In genomic region chr2:53964987-53965687, GRCh38 we compare ENCODE assay signal across 17 cellular contexts. TPM values are rescaled to one million over a fixed set of nuclear protein-coding genes. Genes with fewer than 3 reads are reported as not detected.
DNase-seq lines count a peak whose midpoint lies in the region; ATAC-seq, FAIRE-seq and TF ChIP-seq lines count a peak whose summit lies in the region.
"Had no signal": no experiment of that assay in that cellular context is flagged by ENCODE, and none has a peak within 500 bp of the region (broad histone marks: within the 10 kb centered on the region; RNA-seq: fewer than 3 reads in every experiment).

No MANE protein-coding gene starts in this region.

- H3K9me3 ChIP-seq in CD8-positive, alpha-beta memory T cell (ENCODE audit: low read length): no peaks in the 10 kb centered on the region
- no peaks in the 10 kb centered on the region for H3K9me3 ChIP-seq in GM12878 (replicated peaks; ENCODE audit: control insufficient read depth, insufficient read depth, low read length)
- H3K9me3 ChIP-seq: BE2C, heart left ventricle, SK-N-SH, suprapubic skin had no signal

- no peak for DNase-seq in CD8-positive, alpha-beta memory T cell
- DNase-seq in GM12878 (ENCODE audit: low read depth, low spot score): no peak
- DNase-seq in mesendoderm: peak; percentile 53
- DNase-seq in NK-92 treated with Interleukin-12 subunit alpha and Interleukin-12 subunit beta, amount 100 ng/mL, for 24 hours (lab: John Stamatoyannopoulos, UW): no peak
- no peak for DNase-seq in NCI-H1930 (lab: John Stamatoyannopoulos, UW)
- no peak for DNase-seq in foreskin melanocyte
- DNase-seq: activated gamma-delta T cell treated with Interleukin-2 at 50 U/mL for 16 hours, BE2C, GF-D8, heart left ventricle, NCI-H1417, SK-N-SH had no signal

- H3K36me3 ChIP-seq in CD8-positive, alpha-beta memory T cell (ENCODE audit: insufficient read depth, low read length): no peaks in the 10 kb centered on the region
- no peaks in the 10 kb centered on the region for H3K36me3 ChIP-seq in GM12878 (ENCODE audit: control insufficient read depth in 2 of 2, insufficient read depth in 2 of 2, low read length in 1 of 2)
- H3K36me3 ChIP-seq in mesendoderm (ENCODE audit: control insufficient read depth, insufficient read depth, low read length): no peaks in the 10 kb centered on the region
- H3K36me3 ChIP-seq: BE2C, heart left ventricle, suprapubic skin had no signal

- no peaks in the 10 kb centered on the region for H3K27me3 Mint-ChIP-seq in CD8-positive, alpha-beta memory T cell
- H3K27me3 Mint-ChIP-seq in IgD-negative memory B cell: no peaks in the 10 kb centered on the region

- intact Hi-C loops in GM12878 (cut with micrococcal nuclease; ENCODE audit: unreplicated experiment): loop anchor here (10.0 kb wide), 1 partner anchor 600 kb away; no protein-coding TSS in a partner anchor

- SMC1A ChIA-PET in GM12878 (lab: Charles Lee; ENCODE audit: uncharacterized antibody, unreplicated experiment): no interaction called here

- H3K4ac ChIP-seq in mesendoderm (ENCODE audit: low read depth, low read length): no peak overlapping the region

- H3K79me2 ChIP-seq in GM12878 (ENCODE audit: control insufficient read depth, insufficient read depth, low read length) (peaks cover 95% of the 10 kb centered on the region), mesendoderm (ENCODE audit: control insufficient read depth, insufficient read depth, low read length) (peaks cover 88% of the 10 kb centered on the region)

- no peak overlapping the region for H2BK15ac ChIP-seq in mesendoderm (replicated peaks; ENCODE audit: low read depth)

- H3K4me3 ChIP-seq in CD8-positive, alpha-beta memory T cell (ENCODE audit: low read length): no peak overlapping the region
- H3K4me3 ChIP-seq in GM12878 (peak overlapping the region; percentile 30; the same call in 1 of the 2 replicates), mesendoderm (ENCODE audit: low read length) (no peak overlapping the region)
- H3K4me3 ChIP-seq: heart left ventricle, suprapubic skin had no signal

- TF ChIP-seq RAD21 in GM12878 (IDR thresholded peaks at IDR 0.05; ENCODE audit: insufficient read depth, low read depth, low read length): no peak

- no peak for TF ChIP-seq EP300 in GM12878 (IDR thresholded peaks at IDR 0.05; ENCODE audit: borderline replicate concordance in 1 of 2, control insufficient read depth in 1 of 2, low read depth in 2 of 2, low read length in 2 of 2)

- H3K23ac ChIP-seq in mesendoderm (ENCODE audit: low read length): no peak overlapping the region

- no peaks in the 10 kb centered on the region for H3K27me3 ChIP-seq in CD8-positive, alpha-beta memory T cell (ENCODE audit: insufficient read depth, low read length, poor library complexity, severe bottlenecking)
- H3K27me3 ChIP-seq in GM12878 (replicated peaks in 1 of 2; ENCODE audit: control insufficient read depth in 2 of 2, insufficient read depth in 2 of 2, low read length in 1 of 2) (no peaks in the 10 kb centered on the region), mesendoderm (ENCODE audit: insufficient read depth, low read length, poor library complexity) (no peaks in the 10 kb centered on the region)
- H3K27me3 ChIP-seq: BE2C, heart left ventricle, suprapubic skin had no signal

- CTCF ChIA-PET in CD8-positive, alpha-beta memory T cell (lab: Charles Lee): no interaction called here
- CTCF ChIA-PET in GM12878 (lab: Yijun Ruan, JAX): no interaction called here

- ATAC-seq in GM12878 (no peak), HG03045 (IDR thresholded peaks at IDR 0.05; ENCODE audit: unreplicated experiment) (no peak)
- ATAC-seq: heart left ventricle had no signal

- no peak overlapping the region for H2BK120ac ChIP-seq in mesendoderm (ENCODE audit: low read depth, low read length)

- H4K8ac ChIP-seq in mesendoderm (ENCODE audit: low read depth, low read length): no peak overlapping the region

- H3K27ac ChIP-seq in CD8-positive, alpha-beta memory T cell (ENCODE audit: low read depth, low read length): no peak overlapping the region
- H3K27ac ChIP-seq in GM12878 (ENCODE audit: control insufficient read depth, insufficient read depth) (no peak overlapping the region; the same call in 1 of the 2 replicates), mesendoderm (ENCODE audit: low read depth, low read length) (no peak overlapping the region)
- H3K27ac ChIP-seq: suprapubic skin had no signal

- in situ Hi-C loops in GM12878 (cut with MboI): no loop called here

- peak overlapping the region in 3 of 8 donors; percentile 0 to 83 (median 29) for H3K27ac Mint-ChIP-seq in CD8-positive, alpha-beta memory T cell
- H3K27ac Mint-ChIP-seq in IgD-negative memory B cell: peak overlapping the region in 2 of 3 donors; percentile 6 to 52

- H3K4me3 Mint-ChIP-seq in CD8-positive, alpha-beta memory T cell: peak overlapping the region; percentile 15 to 60 (median 22)
- peak overlapping the region in 1 of 4 donors; percentile 73 for H3K4me3 Mint-ChIP-seq in IgD-negative memory B cell

- no peak overlapping the region for H4K5ac ChIP-seq in mesendoderm (ENCODE audit: low read length)

- no peak for FAIRE-seq in GM12878 (lab: Jason Lieb, UNC)
- FAIRE-seq: endothelial cell of umbilical vein, HTR-8/SVneo had no signal

- no peak overlapping the region for H2AFZ ChIP-seq in GM12878 (ENCODE audit: control insufficient read depth, low read depth, low read length)

- BruUV-seq in GM12878 (replicated peaks; lab: Mats Ljungman, UMichigan): no TSS peak

- no peak overlapping the region for H2BK5ac ChIP-seq in mesendoderm (ENCODE audit: low read length)

- no peak overlapping the region for H2AK5ac ChIP-seq in mesendoderm (ENCODE audit: low read length)

- peaks cover 66 to 92% (median 82%) of the 10 kb centered on the region in 3 donors for H3K4me1 Mint-ChIP-seq in CD8-positive, alpha-beta memory T cell
- peaks cover 52 to 65% (median 56%) of the 10 kb centered on the region in 3 donors for H3K4me1 Mint-ChIP-seq in IgD-negative memory B cell

- 96% methylated on average over 11 of the region's 11 CpGs for WGBS in GM12878 (ENCODE audit: insufficient coverage, insufficient replicate concordance, low lambda C conversion rate, missing lambda C conversion rate)
- WGBS in mesendoderm (ENCODE audit: extremely low coverage, insufficient coverage, low lambda C conversion rate): no CpG with 5 or more reads among the region's 11 CpGs

- POLR2A ChIA-PET in CD8-positive, alpha-beta memory T cell (lab: Charles Lee): no interaction called here
- POLR2A ChIA-PET in GM12878 (lab: Charles Lee): no interaction called here

- peak overlapping the region; percentile 18 for H3K56ac ChIP-seq in mesendoderm (ENCODE audit: low read length)

- no peaks in the 10 kb centered on the region for H3K9me3 Mint-ChIP-seq in CD8-positive, alpha-beta memory T cell
- no peaks in the 10 kb centered on the region for H3K9me3 Mint-ChIP-seq in IgD-negative memory B cell

- no peak for TF ChIP-seq CTCF in GM12878 (IDR thresholded peaks at IDR 0.05 in 2 of 3, conservative IDR thresholded peaks at IDR 0.05 in 1 of 3; ENCODE audit: control insufficient read depth in 2 of 3, extremely low read depth in 1 of 3, insufficient read depth in 1 of 3, low read depth in 3 of 3, low read length in 3 of 3)

- no peak overlapping the region for H3K9ac ChIP-seq in GM12878 (ENCODE audit: control insufficient read depth, insufficient read depth, low read length)
- H3K9ac ChIP-seq in mesendoderm (ENCODE audit: low read length): no peak overlapping the region
- H3K9ac ChIP-seq: SK-N-SH had no signal

- H3K4me2 ChIP-seq in GM12878 (ENCODE audit: control insufficient read depth, insufficient read depth) (peak overlapping the region; percentile 64; the same call in 1 of the 2 replicates), mesendoderm (ENCODE audit: low read length) (no peak overlapping the region)
- H3K4me2 ChIP-seq: SK-N-SH had no signal

- TF ChIP-seq POLR2A in GM12878 (IDR thresholded peaks at IDR 0.05; ENCODE audit: low read depth, low read length): no peak

- H3K79me1 ChIP-seq in mesendoderm (ENCODE audit: low read length): peaks cover 2% of the 10 kb centered on the region

- peaks cover 46% of the 10 kb centered on the region for H3K4me1 ChIP-seq in CD8-positive, alpha-beta memory T cell (ENCODE audit: insufficient read depth, low read length)
- peaks cover 30% of the 10 kb centered on the region for H3K4me1 ChIP-seq in GM12878 (ENCODE audit: control insufficient read depth, insufficient read depth, low read length)
- peaks cover 4% of the 10 kb centered on the region for H3K4me1 ChIP-seq in mesendoderm (ENCODE audit: control insufficient read depth, low read depth, low read length)
- H3K4me1 ChIP-seq: BE2C had no signal

- H3K18ac ChIP-seq in mesendoderm (ENCODE audit: low read length): no peak overlapping the region

- peaks cover 0 to 23% (median 4%) of the 10 kb centered on the region in 3 donors for H3K36me3 Mint-ChIP-seq in CD8-positive, alpha-beta memory T cell
- H3K36me3 Mint-ChIP-seq in IgD-negative memory B cell: peaks cover 3% of the 10 kb centered on the region

- RAD21 ChIA-PET in GM12878 (lab: Charles Lee; ENCODE audit: unreplicated experiment): no interaction called here

- H4K20me1 ChIP-seq in GM12878 (ENCODE audit: control insufficient read depth, insufficient read depth): no peaks in the 10 kb centered on the region; the same call in 1 of the 2 replicates

RNA-seq across cellular contexts. Expression of gene PSME4, which starts 5.7 kb away (rescaled TPM):
- total RNA-seq in CD8-positive, alpha-beta memory T cell: 10 to 100 TPM; 48.0 to 49.9 TPM
- 6.2 TPM for polyA plus RNA-seq in CD8-positive, alpha-beta memory T cell
- polyA plus RNA-seq in IgD-negative memory B cell (6.3 TPM), GM12878 (2011; rRNA removed) (37.2 and 45.8 TPM in 2 replicates), GM12878 (2014; fragmentation: Illumina TruSeq; extraction: Trizol) (51.9 and 66.1 TPM in 2 replicates), GM12878 (2014; fragmentation: Nextera tagmentation; extraction: Ambion mirVana) (10 to 100 TPM; 20.2 to 29.7 TPM), GM12878 (2014; rRNA removed) (24.0 and 26.6 TPM in 2 replicates), GM12878 (2016; fragmentation: Nextera tagmentation; extraction: Ambion mirVana) (10 to 100 TPM; 11.1 to 12.8 TPM)
- 210 and 220 TPM in 2 replicates for total RNA-seq in GM12878 (2013; cell fraction: nucleolus; rRNA removed)
- total RNA-seq in GM12878 (2014; rRNA removed) (34.7 and 37.5 TPM in 2 replicates), GM12878 (2014; rRNA removed; fragmentation: Illumina TruSeq; extraction: Trizol) (34.6 and 41.6 TPM in 2 replicates), GM12878 (2021) (53.7 and 56.2 TPM in 2 replicates)
- polyA plus RNA-seq in GM12878 (2011; ENCODE audit: low read depth): 36.7 TPM
- polyA plus RNA-seq in GM12878 (2011; cell fraction: cytosol; rRNA removed): 21.5 and 29.3 TPM in 2 replicates
- polyA plus RNA-seq in GM12878 (2011; cell fraction: nucleus; rRNA removed): 33.3 and 35.5 TPM in 2 replicates
- polyA plus RNA-seq in GM12878 (2012): 32.0 and 32.1 TPM in 2 replicates
- 58.3 and 72.1 TPM in 2 replicates for polyA minus RNA-seq in GM12878 (2011; rRNA and poly(A)+ RNA removed)
- polyA minus RNA-seq in GM12878 (2011; cell fraction: cytosol; rRNA and poly(A)+ RNA removed): 21.2 and 21.6 TPM in 2 replicates
- 32.4 and 45.4 TPM in 2 replicates for polyA minus RNA-seq in GM12878 (2011; cell fraction: nucleus; rRNA and poly(A)+ RNA removed)
- polyA plus RNA-seq in mesendoderm (2013, experiment 1 of 2): 58.7 TPM
- polyA plus RNA-seq in mesendoderm (2013, experiment 2 of 2): 56.4 TPM
